ENCODE assay signal across 9 cellular contexts in genomic region chr3:9179826-9180763, GRCh38.
DNase-seq lines count a peak whose midpoint lies in the region; ATAC-seq and TF ChIP-seq lines count a peak whose summit lies in the region.
"Had no signal": no experiment of that assay in that cellular context is flagged by ENCODE, and none has a peak within 500 bp of the region (broad histone marks: within the 10 kb centered on the region; RNA-seq: fewer than 3 reads in every experiment).

No MANE protein-coding gene starts in this region.

- H3K27ac ChIP-seq in BLaER1 treated with 17β-estradiol and CSF1 and Interleukin-3, amounts not matched to agents 10 nM and 100 nM: peak overlapping the region in 10 of 11 experiments; percentile 28 to 72 (median 62); a peak in 19 of 22 replicates
- H3K27ac ChIP-seq in colonic mucosa: peak overlapping the region; percentile 9

- DNase-seq in colonic mucosa (no peak), foreskin melanocyte (no peak), hepatic stellate cell (ENCODE audit: low spot score) (no peak)
- DNase-seq in stimulated activated naive CD4-positive, alpha-beta T cell treated with Interleukin-2 at 50 U/mL for 16 hours (lab: John Stamatoyannopoulos, UW): no peak
- DNase-seq: NCI-H2107 had no signal

- TF ChIP-seq CTCF in colonic mucosa (IDR thresholded peaks at IDR 0.05): no peak

- H3K27me3 ChIP-seq in BLaER1 treated with 17β-estradiol and CSF1 and Interleukin-3, amounts not matched to agents 10 nM and 100 nM: no peaks in the 10 kb centered on the region
- no peaks in the 10 kb centered on the region for H3K27me3 ChIP-seq in colonic mucosa

- H3K9ac ChIP-seq in BLaER1 treated with 17β-estradiol and CSF1 and Interleukin-3, amounts not matched to agents 10 nM and 100 nM: peak overlapping the region in 9 of 11 experiments; percentile 26 to 58 (median 40); a peak in 9 of 22 replicates
- no peak overlapping the region for H3K9ac ChIP-seq in colonic mucosa (ENCODE audit: low read depth in 2 of 2, low read length in 2 of 2)

- peaks cover 0 to 15% (median 0%) of the 10 kb centered on the region in 11 experiments; a peak in 2 of 22 replicates for H3K9me3 ChIP-seq in BLaER1 treated with 17β-estradiol and CSF1 and Interleukin-3, amounts not matched to agents 10 nM and 100 nM (replicated peaks in 1 of 11)
- H3K9me3 ChIP-seq in colonic mucosa: no peaks in the 10 kb centered on the region

- peak overlapping the region in 3 of 10 experiments; percentile 4 to 8 (median 7); a peak in 1 of 20 replicates for H3K4me3 ChIP-seq in BLaER1 treated with 17β-estradiol and CSF1 and Interleukin-3, amounts not matched to agents 10 nM and 100 nM
- H3K4me3 ChIP-seq in colonic mucosa: no peak overlapping the region

- no peaks in the 10 kb centered on the region for H4K20me1 ChIP-seq in BLaER1 treated with 17β-estradiol and CSF1 and Interleukin-3, amounts not matched to agents 10 nM and 100 nM

- intact Hi-C loops in colonic mucosa (cut with DNase I): no loop called here

- no peaks in the 10 kb centered on the region for H3K36me3 ChIP-seq in BLaER1 treated with 17β-estradiol and CSF1 and Interleukin-3, amounts not matched to agents 10 nM and 100 nM
- no peaks in the 10 kb centered on the region for H3K36me3 ChIP-seq in colonic mucosa

- peak overlapping the region; percentile 61 to 94 (median 79) for H3K4me2 ChIP-seq in BLaER1 treated with 17β-estradiol and CSF1 and Interleukin-3, amounts not matched to agents 10 nM and 100 nM

- peak; percentile 66 for ATAC-seq in GM19025 (IDR thresholded peaks at IDR 0.05; ENCODE audit: low read depth, unreplicated experiment)
- ATAC-seq in HG03457 (IDR thresholded peaks at IDR 0.05; ENCODE audit: unreplicated experiment): peak; percentile 77
- no peak for ATAC-seq in HG02571 (IDR thresholded peaks at IDR 0.05; ENCODE audit: unreplicated experiment)

- H3K4me1 ChIP-seq in BLaER1 treated with 17β-estradiol and CSF1 and Interleukin-3, amounts not matched to agents 10 nM and 100 nM: peaks cover 44 to 56% (median 49%) of the 10 kb centered on the region in 10 experiments
- H3K4me1 ChIP-seq in colonic mucosa: no peaks in the 10 kb centered on the region

Comparison
In these comparisons a context has a peak if more than half of its experiments do, and no peak if none do; other contexts are left out.
1. H3K9ac ChIP-seq: peak in BLaER1 treated with 17β-estradiol and CSF1 and Interleukin-3, amounts not matched to agents 10 nM and 100 nM (9 of 11); none in colonic mucosa (0 of 2).